15 cellular contexts compared by ENCODE assay signal in the genomic region with DNA sequence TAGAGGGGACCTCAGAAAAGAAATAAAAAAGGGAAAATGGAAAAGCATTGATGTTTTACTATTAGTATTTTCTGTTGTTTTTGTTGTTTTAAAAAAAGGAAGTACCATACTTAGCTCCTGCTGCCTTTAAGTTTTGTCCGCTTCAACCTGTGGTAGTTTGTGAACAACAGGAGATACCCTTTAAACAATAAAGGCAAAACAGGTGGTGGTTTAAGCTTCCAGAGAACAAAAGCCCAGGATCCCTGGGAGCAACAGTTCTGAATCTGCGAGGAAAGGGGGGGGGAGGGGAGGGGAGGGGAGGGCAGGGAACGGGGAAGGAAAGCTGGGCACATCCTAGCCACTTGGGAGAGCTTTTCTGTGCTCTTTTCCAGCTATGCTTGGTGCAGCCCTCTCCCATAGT. TPM values are rescaled to one million over a fixed set of nuclear protein-coding genes. Genes with fewer than 3 reads are reported as not detected.
DNase-seq lines count a peak whose midpoint lies in the region; TF ChIP-seq lines count a peak whose summit lies in the region.
"Had no signal": no experiment of that assay in that cellular context is flagged by ENCODE, and none has a peak within 500 bp of the region (broad histone marks: within the 10 kb centered on the region; RNA-seq: fewer than 3 reads in every experiment).

No MANE protein-coding gene starts in this region.

- DNase-seq in NCI-H510A treated with DMSO at 0.1 percent for 48 hours (lab: John Stamatoyannopoulos, UW) = peak; percentile 28
- DNase-seq in NCI-H510A (lab: John Stamatoyannopoulos, UW) = no peak
- DNase-seq in NAMALWA (ENCODE audit: low spot score) = peak; percentile 35
- DNase-seq in WERI-Rb-1 = no peak
- no peak for DNase-seq in middle frontal gyrus (ENCODE audit: extremely low spot score, low spot score)
- DNase-seq in Calu3 = no peak
- no peak for DNase-seq in BE2C
- DNase-seq: activated CD4-positive, alpha-beta memory T cell treated with anti-CD3 and anti-CD28 coated beads, Interleukin-2, amount 10 ng/mL, durations not matched to agents 7 days and 5 days; effector memory CD4-positive, alpha-beta T cell; heart left ventricle; IMR-90; NCI-H1048; posterior cingulate gyrus; stimulated activated CD4-positive, alpha-beta T cell treated with anti-CD3 and anti-CD28 coated beads, Interleukin-2, amount 100 ng/mL, for 48 hours had no signal

- no peak overlapping the region for H2AFZ ChIP-seq in neural cell (ENCODE audit: low read depth, low read length)

- H3K36me3 ChIP-seq in WERI-Rb-1 (peaks cover 25% of the 10 kb centered on the region), neural cell (ENCODE audit: insufficient read depth, low read length) (peaks cover 7% of the 10 kb centered on the region), BE2C (peaks cover 14% of the 10 kb centered on the region)

- peak overlapping the region; percentile 100 for H3K27ac ChIP-seq in WERI-Rb-1
- H3K27ac ChIP-seq in neural cell (ENCODE audit: low read length) = no peak overlapping the region
- H3K27ac ChIP-seq: heart left ventricle had no signal

- no peak overlapping the region for H3K4me3 Mint-ChIP-seq in Calu3 (ENCODE audit: low read depth, unreplicated experiment)
- H3K4me3 Mint-ChIP-seq: activated CD4-positive, alpha-beta memory T cell treated with anti-CD3 and anti-CD28 coated beads, Interleukin-2, amount 10 ng/mL, durations not matched to agents 7 days and 5 days had no signal

- no peak overlapping the region for H3K4me2 ChIP-seq in neural cell (ENCODE audit: low read length)

- peaks cover 21% of the 10 kb centered on the region for H3K79me2 ChIP-seq in neural cell (replicated peaks; ENCODE audit: insufficient read depth, low read length)

- no peaks in the 10 kb centered on the region for H3F3A ChIP-seq in neural cell (ENCODE audit: insufficient read depth, low read length, poor library complexity, severe bottlenecking)

- no peak overlapping the region for H3K27ac Mint-ChIP-seq in Calu3 (ENCODE audit: unreplicated experiment)
- H3K27ac Mint-ChIP-seq: activated CD4-positive, alpha-beta memory T cell treated with anti-CD3 and anti-CD28 coated beads, Interleukin-2, amount 10 ng/mL, durations not matched to agents 7 days and 5 days had no signal

- no peak for TF ChIP-seq EP300 in neural cell (conservative IDR thresholded peaks at IDR 0.05; ENCODE audit: poor library complexity, severe bottlenecking)

- BruUV-seq in Calu3 (replicated peaks; lab: Mats Ljungman, UMichigan) = no TSS peak

- TF ChIP-seq CTCF in WERI-Rb-1 (IDR thresholded peaks at IDR 0.05; ENCODE audit: low read depth, low read length) = no peak
- no peak for TF ChIP-seq CTCF in neural cell (IDR thresholded peaks at IDR 0.05; ENCODE audit: poor library complexity, severe bottlenecking)
- no peak for TF ChIP-seq CTCF in Calu3 (IDR thresholded peaks at IDR 0.05; ENCODE audit: unreplicated experiment)
- no peak for TF ChIP-seq CTCF in BE2C (IDR thresholded peaks at IDR 0.05; ENCODE audit: low read depth, low read length)

- no peak for TF ChIP-seq RAD21 in neural cell (conservative IDR thresholded peaks at IDR 0.05)

- H3K4me1 ChIP-seq in BE2C = no peaks in the 10 kb centered on the region; the same call in none of the 2 replicates

- H3K4me3 ChIP-seq in WERI-Rb-1 (ENCODE audit: low read depth, low read length) = no peak overlapping the region
- H3K4me3 ChIP-seq in neural cell (ENCODE audit: low read length) = peak overlapping the region; percentile 76
- H3K4me3 ChIP-seq in BE2C (ENCODE audit: low read depth, low read length) = no peak overlapping the region
- H3K4me3 ChIP-seq: heart left ventricle had no signal

- no peaks in the 10 kb centered on the region for H3K9me3 ChIP-seq in WERI-Rb-1 (ENCODE audit: severe bottlenecking)
- H3K9me3 ChIP-seq in neural cell (ENCODE audit: low read length) = no peaks in the 10 kb centered on the region
- no peaks in the 10 kb centered on the region for H3K9me3 ChIP-seq in BE2C
- H3K9me3 ChIP-seq: heart left ventricle had no signal

- H4K20me1 ChIP-seq in neural cell (ENCODE audit: insufficient read depth) = peaks cover 6% of the 10 kb centered on the region

- H3K36me3 Mint-ChIP-seq in Calu3 (ENCODE audit: insufficient read depth, unreplicated experiment) = peaks cover 22% of the 10 kb centered on the region

- peaks cover 15% of the 10 kb centered on the region for H3K4me1 Mint-ChIP-seq in Calu3 (ENCODE audit: low read depth, unreplicated experiment)

- no peaks in the 10 kb centered on the region for H3K9me3 Mint-ChIP-seq in Calu3 (ENCODE audit: low read depth, unreplicated experiment)
- H3K9me3 Mint-ChIP-seq: activated CD4-positive, alpha-beta memory T cell treated with anti-CD3 and anti-CD28 coated beads, Interleukin-2, amount 10 ng/mL, durations not matched to agents 7 days and 5 days had no signal

- H3K9me2 ChIP-seq in neural cell (ENCODE audit: insufficient read depth, low read length) = no peaks in the 10 kb centered on the region

- H3K27me3 Mint-ChIP-seq in Calu3 (ENCODE audit: unreplicated experiment) = no peaks in the 10 kb centered on the region
- H3K27me3 Mint-ChIP-seq: activated CD4-positive, alpha-beta memory T cell treated with anti-CD3 and anti-CD28 coated beads, Interleukin-2, amount 10 ng/mL, durations not matched to agents 7 days and 5 days had no signal

- intact Hi-C loops in Calu3 (cut with micrococcal nuclease; ENCODE audit: unreplicated experiment) = loop anchor here (2.0 kb wide), 1 partner anchor 94 kb away; no protein-coding TSS in a partner anchor

- CTCF ChIA-PET in Calu3 (lab: Charles Lee) = interaction anchor here (1.1 kb wide), 1 partner anchor 105 kb away, joined by 6 read pairs; no protein-coding TSS in a partner anchor

- H3K9ac ChIP-seq in neural cell (ENCODE audit: low read length) = no peak overlapping the region

- H3K27me3 ChIP-seq in WERI-Rb-1 (ENCODE audit: insufficient read depth, low read depth, severe bottlenecking) = no peaks in the 10 kb centered on the region
- H3K27me3 ChIP-seq in neural cell (ENCODE audit: insufficient read depth, low read depth, low read length) = no peaks in the 10 kb centered on the region
- no peaks in the 10 kb centered on the region for H3K27me3 ChIP-seq in BE2C
- H3K27me3 ChIP-seq: heart left ventricle had no signal

TF ChIP-seq in neural cell, 6 proteins besides CTCF, POLR2A, EP300 and RAD21:
- TF ChIP-seq TAF1 (IDR thresholded peaks at IDR 0.05; ENCODE audit: low read depth) (no peak), POLR2AphosphoS5 (IDR thresholded peaks at IDR 0.05) (no peak), EZH2 (IDR thresholded peaks at IDR 0.05; ENCODE audit: borderline replicate concordance, insufficient read depth, low read length, poor library complexity, severe bottlenecking) (no peak), MXI1 (conservative IDR thresholded peaks at IDR 0.05; ENCODE audit: poor library complexity, severe bottlenecking) (no peak), SMC3 (conservative IDR thresholded peaks at IDR 0.05; ENCODE audit: poor library complexity) (no peak)
- TF ChIP-seq, protein P1, sequence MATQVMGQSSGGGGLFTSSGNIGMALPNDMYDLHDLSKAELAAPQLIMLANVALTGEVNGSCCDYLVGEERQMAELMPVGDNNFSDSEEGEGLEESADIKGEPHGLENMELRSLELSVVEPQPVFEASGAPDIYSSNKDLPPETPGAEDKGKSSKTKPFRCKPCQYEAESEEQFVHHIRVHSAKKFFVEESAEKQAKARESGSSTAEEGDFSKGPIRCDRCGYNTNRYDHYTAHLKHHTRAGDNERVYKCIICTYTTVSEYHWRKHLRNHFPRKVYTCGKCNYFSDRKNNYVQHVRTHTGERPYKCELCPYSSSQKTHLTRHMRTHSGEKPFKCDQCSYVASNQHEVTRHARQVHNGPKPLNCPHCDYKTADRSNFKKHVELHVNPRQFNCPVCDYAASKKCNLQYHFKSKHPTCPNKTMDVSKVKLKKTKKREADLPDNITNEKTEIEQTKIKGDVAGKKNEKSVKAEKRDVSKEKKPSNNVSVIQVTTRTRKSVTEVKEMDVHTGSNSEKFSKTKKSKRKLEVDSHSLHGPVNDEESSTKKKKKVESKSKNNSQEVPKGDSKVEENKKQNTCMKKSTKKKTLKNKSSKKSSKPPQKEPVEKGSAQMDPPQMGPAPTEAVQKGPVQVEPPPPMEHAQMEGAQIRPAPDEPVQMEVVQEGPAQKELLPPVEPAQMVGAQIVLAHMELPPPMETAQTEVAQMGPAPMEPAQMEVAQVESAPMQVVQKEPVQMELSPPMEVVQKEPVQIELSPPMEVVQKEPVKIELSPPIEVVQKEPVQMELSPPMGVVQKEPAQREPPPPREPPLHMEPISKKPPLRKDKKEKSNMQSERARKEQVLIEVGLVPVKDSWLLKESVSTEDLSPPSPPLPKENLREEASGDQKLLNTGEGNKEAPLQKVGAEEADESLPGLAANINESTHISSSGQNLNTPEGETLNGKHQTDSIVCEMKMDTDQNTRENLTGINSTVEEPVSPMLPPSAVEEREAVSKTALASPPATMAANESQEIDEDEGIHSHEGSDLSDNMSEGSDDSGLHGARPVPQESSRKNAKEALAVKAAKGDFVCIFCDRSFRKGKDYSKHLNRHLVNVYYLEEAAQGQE (IDR thresholded peaks at IDR 0.05; ENCODE audit: borderline replicate concordance) = no peak

RNA-seq across cellular contexts. Expression of a gene that starts 2.1 kb away (rescaled TPM):
- polyA plus RNA-seq in neural cell = 304 and 339 TPM in 2 replicates
- 267 and 294 TPM in 2 replicates for polyA minus RNA-seq in neural cell
- total RNA-seq in Calu3 (2022) = 50.1 and 56.2 TPM in 2 replicates
- polyA plus RNA-seq in BE2C (2012; ENCODE audit: insufficient read depth, insufficient read length, low read depth) = 43.8 TPM

RNA-seq across cellular contexts. Expression of a gene that starts 40.0 kb away (rescaled TPM):
- polyA plus RNA-seq in neural cell = 9.1 and 15.8 TPM in 2 replicates
- polyA minus RNA-seq in neural cell = 34.3 and 37.3 TPM in 2 replicates
- 2.1 and 2.4 TPM in 2 replicates for total RNA-seq in Calu3 (2022)
- polyA plus RNA-seq in BE2C (2012; ENCODE audit: insufficient read depth, insufficient read length, low read depth) = 1.2 TPM

Comparison
In these comparisons a context has a peak if more than half of its experiments do, and no peak if none do; other contexts are left out.
1. DNase-seq: peak in NCI-H510A treated with DMSO at 0.1 percent for 48 hours (single experiment) and NAMALWA (single experiment); none in NCI-H510A (single experiment), WERI-Rb-1 (single experiment), middle frontal gyrus (single experiment), Calu3 (single experiment) and BE2C (single experiment).